In genomic region chr9:107282759-107283620, GRCh38 we compare ENCODE assay signal across 8 cellular contexts. TPM values are rescaled to one million over a fixed set of nuclear protein-coding genes. Genes with fewer than 3 reads are reported as not detected.
A peak's percentile ranks its signal among the peaks of the same experiment; 100 is the strongest.
DNase-seq lines count a peak whose midpoint lies in the region; ATAC-seq and TF ChIP-seq lines count a peak whose summit lies in the region.

Gene RAD23B, plus strand, starts transcription at chr9:107283279. Its CDS starts 351 bp downstream, at chr9:107283630.

- H3K4me3 Mint-ChIP-seq in activated T-helper 17 cell treated with anti-CD3 and anti-CD28 coated beads, Interleukin-2, amount 50 U/mL, for 72 hours = peak within 1 kb of the TSS; percentile 78
- peak within 1 kb of the TSS; percentile 85 to 99 (median 96) for H3K4me3 Mint-ChIP-seq in naive thymus-derived CD8-positive, alpha-beta T cell

- H3K27me3 ChIP-seq in fibroblast of lung (ENCODE audit: control insufficient read depth, insufficient read depth, low read length) = no peaks in the 10 kb centered on the region

- peak; percentile 88 for ATAC-seq in activated T-helper 17 cell treated with anti-CD3 and anti-CD28 coated beads, Interleukin-2, amount 50 U/mL, for 72 hours (replicated peaks)
- ATAC-seq in naive thymus-derived CD8-positive, alpha-beta T cell = peak; percentile 87

- peak within 1 kb of the TSS; percentile 5 for H2AFZ ChIP-seq in fibroblast of lung (ENCODE audit: low read length)

- H3K4me1 Mint-ChIP-seq in activated T-helper 17 cell treated with anti-CD3 and anti-CD28 coated beads, Interleukin-2, amount 50 U/mL, for 72 hours = peaks cover 20% of the 10 kb centered on the region
- peaks cover 14 to 59% (median 39%) of the 10 kb centered on the region in 4 donors for H3K4me1 Mint-ChIP-seq in naive thymus-derived CD8-positive, alpha-beta T cell

- H3K27ac ChIP-seq in RWPE1 = peak within 1 kb of the TSS; percentile 93
- H3K27ac ChIP-seq in fibroblast of lung (ENCODE audit: insufficient read depth, low read length) = peak within 1 kb of the TSS; percentile 97

- CTCF ChIA-PET in RWPE1 (lab: Yijun Ruan, JAX) = interaction anchor here (0.8 to 1.4 kb wide), 3 partner anchors 43 to 58 kb away, joined by 4 to 9 read pairs (median 4); no protein-coding TSS in a partner anchor

- POLR2A ChIA-PET in RWPE1 (lab: Yijun Ruan, JAX; ENCODE audit: low non-redundant PET) = interaction anchor here (0.9 kb wide), 1 partner anchor 128 kb away, joined by 5 read pairs; no protein-coding TSS in a partner anchor
- POLR2A ChIA-PET in naive thymus-derived CD8-positive, alpha-beta T cell (lab: Charles Lee) = interaction anchor here (0.9 to 2.0 kb wide), 8 partner anchors 9 to 1836 kb away, joined by 3 to 6 read pairs (median 4); no protein-coding TSS in a partner anchor

- H3K36me3 ChIP-seq in fibroblast of lung (ENCODE audit: control insufficient read depth, insufficient read depth, low read length) = no peaks in the 10 kb centered on the region

- H3K4me2 ChIP-seq in fibroblast of lung (ENCODE audit: extremely low read depth, insufficient read depth, low read length) = peak within 1 kb of the TSS; percentile 76

- H3K4me1 ChIP-seq in fibroblast of lung (ENCODE audit: control insufficient read depth, extremely low read depth, insufficient read depth, low read length) = peaks cover 7% of the 10 kb centered on the region

- H3K79me2 ChIP-seq in fibroblast of lung (ENCODE audit: control insufficient read depth, insufficient read depth, low read length) = peaks cover 49% of the 10 kb centered on the region

- H3K27ac Mint-ChIP-seq in activated T-helper 17 cell treated with anti-CD3 and anti-CD28 coated beads, Interleukin-2, amount 50 U/mL, for 72 hours = peak within 1 kb of the TSS; percentile 95
- peak within 1 kb of the TSS; percentile 92 to 99 (median 96) for H3K27ac Mint-ChIP-seq in naive thymus-derived CD8-positive, alpha-beta T cell

- H3K9me3 ChIP-seq in fibroblast of lung (ENCODE audit: control insufficient read depth, insufficient read depth, low read depth, low read length) = no peaks in the 10 kb centered on the region

- no peak for TF ChIP-seq CTCF in LNCaP clone FGC (IDR thresholded peaks at IDR 0.05; ENCODE audit: control insufficient read depth, extremely low read depth, insufficient read depth)
- no peak for TF ChIP-seq CTCF in RWPE1 (conservative IDR thresholded peaks at IDR 0.05; ENCODE audit: low read depth)
- TF ChIP-seq CTCF in fibroblast of lung (conservative IDR thresholded peaks at IDR 0.05 in 1 of 2, IDR thresholded peaks at IDR 0.05 in 1 of 2; ENCODE audit: low read depth in 1 of 2, low read length in 2 of 2) = no peak

- H3K4me3 ChIP-seq in LNCaP clone FGC (ENCODE audit: low read depth, low read length) (peak within 1 kb of the TSS; percentile 84), fibroblast of lung (replicated peaks in 1 of 4; ENCODE audit: control extremely low read depth in 1 of 4, insufficient read depth in 1 of 4, low read depth in 3 of 4, low read length in 4 of 4) (peak within 1 kb of the TSS; percentile 75 to 99 (median 90))

- peak within 1 kb of the TSS; percentile 98 for H3K9ac ChIP-seq in fibroblast of lung (ENCODE audit: insufficient read depth, low read length)

- peaks cover 3% of the 10 kb centered on the region for H3K27me3 Mint-ChIP-seq in activated T-helper 17 cell treated with anti-CD3 and anti-CD28 coated beads, Interleukin-2, amount 50 U/mL, for 72 hours
- H3K27me3 Mint-ChIP-seq in naive thymus-derived CD8-positive, alpha-beta T cell = peaks cover 0 to 1% (median 0%) of the 10 kb centered on the region in 5 donors

- H4K20me1 ChIP-seq in fibroblast of lung (ENCODE audit: control insufficient read depth, extremely low read depth, insufficient read depth, low read length) = peaks cover 3% of the 10 kb centered on the region

- DNase-seq in Daoy (ENCODE audit: low read depth) (peak; percentile 100), GOT3 (lab: John Stamatoyannopoulos, UW) (peak; percentile 92), LNCaP clone FGC (ENCODE audit: low read depth) (peak; percentile 89), RWPE1 (ENCODE audit: low spot score) (peak; percentile 99), fibroblast of lung (ENCODE audit: low read depth in 2 of 2) (peak; percentile 97 to 98)
- peak; percentile 95 to 99 (median 98) for DNase-seq in naive thymus-derived CD8-positive, alpha-beta T cell
- peak; percentile 97 to 99 (median 98) for DNase-seq in stimulated activated naive CD4-positive, alpha-beta T cell (lab: John Stamatoyannopoulos, UW)

- H3K9me3 Mint-ChIP-seq in activated T-helper 17 cell treated with anti-CD3 and anti-CD28 coated beads, Interleukin-2, amount 50 U/mL, for 72 hours = no peaks in the 10 kb centered on the region
- no peaks in the 10 kb centered on the region for H3K9me3 Mint-ChIP-seq in naive thymus-derived CD8-positive, alpha-beta T cell

- H3K36me3 Mint-ChIP-seq in activated T-helper 17 cell treated with anti-CD3 and anti-CD28 coated beads, Interleukin-2, amount 50 U/mL, for 72 hours (ENCODE audit: low read depth) = peaks cover 36% of the 10 kb centered on the region
- no peaks in the 10 kb centered on the region for H3K36me3 Mint-ChIP-seq in naive thymus-derived CD8-positive, alpha-beta T cell

RNA-seq across cellular contexts. Expression of gene RAD23B, which starts in this region (rescaled TPM):
- 140 and 159 TPM in 2 replicates for total RNA-seq in Daoy (2014; rRNA removed; shearing (Covaris generic))
- total RNA-seq in activated T-helper 17 cell treated with anti-CD3 and anti-CD28 coated beads, Interleukin-2, amount 50 U/mL, for 72 hours = 100 to 1,000 TPM in 1 of 2 donors, 10 to 100 TPM in 1; 67.7 to 113 TPM
- total RNA-seq in fibroblast of lung = 101 and 156 TPM in 2 replicates
- polyA plus RNA-seq in fibroblast of lung = 356 and 607 TPM in 2 replicates
- polyA plus RNA-seq in fibroblast of lung (2012) = 168 and 353 TPM in 2 replicates
- 115 and 121 TPM in 2 replicates for polyA minus RNA-seq in fibroblast of lung (ENCODE audit: low replicate concordance)
- total RNA-seq in naive thymus-derived CD8-positive, alpha-beta T cell = 10 to 100 TPM; 48.1 to 62.5 TPM
- 10 to 100 TPM in 2 of 3 donors, 1 to 10 TPM in 1; 6.9 to 17.9 (median 14.4) TPM for polyA plus RNA-seq in naive thymus-derived CD8-positive, alpha-beta T cell

Comparison
In these comparisons a context has a peak if more than half of its experiments do, and no peak if none do; other contexts are left out.
1. Peak in every context shown above with its lines: DNase-seq, ATAC-seq, H3K4me3 ChIP-seq and H3K27ac ChIP-seq.
2. RNA of gene RAD23B (polyA plus RNA-seq): 168 to 607 TPM in fibroblast of lung; 6.9 to 17.9 TPM in naive thymus-derived CD8-positive, alpha-beta T cell; every median in the first group is over 4 times any median in the second.